ENCODE assay signal across 10 cellular contexts in the genomic region with DNA sequence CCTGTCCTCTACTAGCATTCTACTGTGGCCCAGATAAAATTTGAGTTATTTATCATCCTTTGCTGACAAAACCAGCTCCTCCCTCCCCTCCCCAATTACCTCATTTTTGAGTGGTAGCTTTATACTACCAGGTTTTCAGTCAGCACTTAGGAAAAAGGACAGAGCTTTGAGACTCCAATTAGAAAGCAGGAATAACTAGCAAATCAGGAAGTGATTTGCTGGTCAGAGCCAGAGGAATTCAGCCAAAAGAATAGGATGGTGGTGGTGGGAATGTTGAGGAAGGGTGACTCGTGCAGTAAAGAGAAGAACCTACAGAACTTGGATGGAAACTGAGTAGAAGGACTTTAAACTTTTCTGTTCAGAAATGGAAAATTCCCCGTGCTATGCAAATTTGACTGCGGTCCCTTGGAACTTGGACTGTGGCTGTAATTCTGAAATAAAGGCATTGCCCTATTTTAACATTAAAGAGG. TPM values are rescaled to one million over a fixed set of nuclear protein-coding genes. Genes with fewer than 3 reads are reported as not detected.
DNase-seq lines count a peak whose midpoint lies in the region; ATAC-seq lines count a peak whose summit lies in the region.
"Had no signal": no experiment of that assay in that cellular context is flagged by ENCODE, and none has a peak within 500 bp of the region (broad histone marks: within the 10 kb centered on the region; RNA-seq: fewer than 3 reads in every experiment).

No MANE protein-coding gene starts in this region.

- H3K4me3 Mint-ChIP-seq in activated T-cell treated with anti-CD3 and anti-CD28 coated beads, Interleukin-2, amount 50 U/mL, for 4 hours = peak overlapping the region; percentile 29
- H3K4me3 Mint-ChIP-seq in activated naive CD8-positive, alpha-beta T cell = peak overlapping the region; percentile 45
- peak overlapping the region; percentile 16 to 63 (median 28) for H3K4me3 Mint-ChIP-seq in immature natural killer cell
- peak overlapping the region; percentile 34 to 36 for H3K4me3 Mint-ChIP-seq in stimulated activated naive CD8-positive, alpha-beta T cell treated with anti-CD3 and anti-CD28 coated beads, Interleukin-15, amount 100 ng/mL, for 72 hours

- H3K27ac Mint-ChIP-seq in activated naive CD8-positive, alpha-beta T cell = peak overlapping the region; percentile 72
- H3K27ac Mint-ChIP-seq in immature natural killer cell = peak overlapping the region; percentile 78 to 99 (median 82)
- no peak overlapping the region for H3K27ac Mint-ChIP-seq in stimulated activated naive CD8-positive, alpha-beta T cell treated with anti-CD3 and anti-CD28 coated beads, Interleukin-15, amount 100 ng/mL, for 72 hours

- H3K27me3 Mint-ChIP-seq in activated T-cell treated with anti-CD3 and anti-CD28 coated beads, Interleukin-2, amount 50 U/mL, for 4 hours (ENCODE audit: low read depth) = no peaks in the 10 kb centered on the region
- H3K27me3 Mint-ChIP-seq in activated naive CD8-positive, alpha-beta T cell = no peaks in the 10 kb centered on the region
- H3K27me3 Mint-ChIP-seq in immature natural killer cell (ENCODE audit: low read depth in 3 of 3) = peaks cover 12 to 19% (median 17%) of the 10 kb centered on the region in 3 donors
- H3K27me3 Mint-ChIP-seq in stimulated activated naive CD8-positive, alpha-beta T cell treated with anti-CD3 and anti-CD28 coated beads, Interleukin-15, amount 100 ng/mL, for 72 hours = no peaks in the 10 kb centered on the region

- H3K36me3 Mint-ChIP-seq in activated T-cell treated with anti-CD3 and anti-CD28 coated beads, Interleukin-2, amount 50 U/mL, for 4 hours (ENCODE audit: insufficient read depth) = peaks cover 10% of the 10 kb centered on the region
- no peaks in the 10 kb centered on the region for H3K36me3 Mint-ChIP-seq in activated naive CD8-positive, alpha-beta T cell
- no peaks in the 10 kb centered on the region for H3K36me3 Mint-ChIP-seq in immature natural killer cell

- H3K9me3 Mint-ChIP-seq in activated T-cell treated with anti-CD3 and anti-CD28 coated beads, Interleukin-2, amount 50 U/mL, for 4 hours = no peaks in the 10 kb centered on the region
- no peaks in the 10 kb centered on the region for H3K9me3 Mint-ChIP-seq in activated naive CD8-positive, alpha-beta T cell (ENCODE audit: low read depth)
- no peaks in the 10 kb centered on the region for H3K9me3 Mint-ChIP-seq in immature natural killer cell
- H3K9me3 Mint-ChIP-seq in stimulated activated naive CD8-positive, alpha-beta T cell treated with anti-CD3 and anti-CD28 coated beads, Interleukin-15, amount 100 ng/mL, for 72 hours = no peaks in the 10 kb centered on the region

- no peak for DNase-seq in activated T-cell treated with anti-CD3 and anti-CD28 coated beads, Interleukin-2, amount 50 U/mL, for 4 hours
- DNase-seq in activated T-cell treated with anti-CD3 and anti-CD28 coated beads, Interleukin-2, amount 50 U/mL, for 48 hours = no peak
- DNase-seq in immature natural killer cell = no peak
- DNase-seq in stimulated activated naive CD8-positive, alpha-beta T cell treated with anti-CD3 and anti-CD28 coated beads, Interleukin-15, amount 100 ng/mL, for 72 hours = no peak
- DNase-seq in GOT3 (lab: John Stamatoyannopoulos, UW) = no peak
- DNase-seq in DMS53 treated with DMSO at 0.1 percent for 48 hours (lab: John Stamatoyannopoulos, UW; ENCODE audit: unreplicated experiment) = no peak
- DNase-seq: activated gamma-delta T cell, MV-4-11 had no signal

- H3K4me1 Mint-ChIP-seq in activated T-cell treated with anti-CD3 and anti-CD28 coated beads, Interleukin-2, amount 50 U/mL, for 4 hours (ENCODE audit: low read depth) = peaks cover 78% of the 10 kb centered on the region
- peaks cover 79% of the 10 kb centered on the region for H3K4me1 Mint-ChIP-seq in activated naive CD8-positive, alpha-beta T cell (ENCODE audit: low read depth)
- peaks cover 86 to 90% of the 10 kb centered on the region in 2 donors for H3K4me1 Mint-ChIP-seq in immature natural killer cell
- peaks cover 80% of the 10 kb centered on the region for H3K4me1 Mint-ChIP-seq in stimulated activated naive CD8-positive, alpha-beta T cell treated with anti-CD3 and anti-CD28 coated beads, Interleukin-15, amount 100 ng/mL, for 72 hours

- ATAC-seq in activated T-cell treated with anti-CD3 and anti-CD28 coated beads, Interleukin-2, amount 50 U/mL, for 4 hours = no peak
- no peak for ATAC-seq in stimulated activated naive CD8-positive, alpha-beta T cell treated with anti-CD3 and anti-CD28 coated beads, Interleukin-15, amount 100 ng/mL, for 72 hours
- no peak for ATAC-seq in HG03025 (IDR thresholded peaks at IDR 0.05; ENCODE audit: low FRiP score, unreplicated experiment)

RNA-seq across cellular contexts. Expression of a gene that starts 3.7 kb away (rescaled TPM):
- 100 to 1,000 TPM; 190 to 203 (median 194) TPM for total RNA-seq in activated T-cell treated with anti-CD3 and anti-CD28 coated beads, Interleukin-2, amount 50 U/mL, for 4 hours
- 1,000 to 10,000 TPM; 1,023 to 1,314 (median 1,183) TPM for polyA plus RNA-seq in immature natural killer cell

RNA-seq across cellular contexts. Expression of a gene that starts 18.0 kb away (rescaled TPM):
- total RNA-seq in activated T-cell treated with anti-CD3 and anti-CD28 coated beads, Interleukin-2, amount 50 U/mL, for 4 hours = 100 to 1,000 TPM; 166 to 171 (median 169) TPM
- 1,000 to 10,000 TPM; 2,810 to 4,711 (median 3,144) TPM for polyA plus RNA-seq in immature natural killer cell

RNA-seq across cellular contexts. Expression of a gene that starts 45.8 kb away (rescaled TPM):
- under 1 TPM; 0.16 to 0.42 (median 0.25) TPM for total RNA-seq in activated T-cell treated with anti-CD3 and anti-CD28 coated beads, Interleukin-2, amount 50 U/mL, for 4 hours
- polyA plus RNA-seq in immature natural killer cell = 1 to 10 TPM in 1 of 3 donors, under 1 TPM in 1, not detected in 1; 0.72 to 1.2 TPM

Comparison
In these comparisons a context has a peak if more than half of its experiments do, and no peak if none do; other contexts are left out.
1. H3K27ac Mint-ChIP-seq: peak in activated naive CD8-positive, alpha-beta T cell (single experiment) and immature natural killer cell (6 of 6); none in stimulated activated naive CD8-positive, alpha-beta T cell treated with anti-CD3 and anti-CD28 coated beads, Interleukin-15, amount 100 ng/mL, for 72 hours (0 of 2).
2. Peak in every context shown above with its lines, with median percentiles within 50 percentile points of each other: H3K4me3 Mint-ChIP-seq.